Comparison of ENCODE assay signal across 8 cellular contexts in the genomic region with DNA sequence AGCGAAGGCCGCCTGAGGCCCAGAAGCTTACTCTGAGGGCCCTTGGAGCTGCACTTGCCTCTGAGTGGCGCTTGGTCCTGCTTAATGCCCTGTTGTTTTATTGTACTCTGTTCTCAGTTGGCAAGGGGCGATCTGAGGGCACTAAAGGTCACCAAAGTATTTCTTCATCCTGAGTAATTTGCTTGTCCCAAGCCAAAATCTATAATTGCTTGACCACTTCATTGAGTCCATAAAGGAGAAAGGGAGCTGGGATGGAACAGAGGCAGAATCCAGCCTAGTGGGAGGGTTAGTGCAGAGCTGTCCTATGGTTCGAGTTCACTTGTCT. TPM values are rescaled to one million over a fixed set of nuclear protein-coding genes. Genes with fewer than 3 reads are reported as not detected.
DNase-seq lines count a peak whose midpoint lies in the region; ATAC-seq and TF ChIP-seq lines count a peak whose summit lies in the region.

No MANE protein-coding gene starts in this region.

- DNase-seq in RWPE1 (ENCODE audit: low spot score) (no peak), epithelial cell of proximal tubule (ENCODE audit: low read depth) (no peak), sciatic nerve (ENCODE audit: low spot score) (no peak), NCI-H345 (lab: John Stamatoyannopoulos, UW) (no peak), iPS-NIHi7 (ENCODE audit: extremely low spot score) (no peak), mucosa of gallbladder (ENCODE audit: low spot score) (no peak)

- H3K27ac ChIP-seq in DOHH2 (ENCODE audit: low read depth, low read length) (no peak overlapping the region), RWPE1 (peak overlapping the region; percentile 98)

- peaks cover 12% of the 10 kb centered on the region for H4K20me1 ChIP-seq in DOHH2 (ENCODE audit: control insufficient read depth, insufficient read depth, low read depth, low read length)

- H3K27me3 ChIP-seq in DOHH2 (ENCODE audit: control insufficient read depth, low read length) = peaks cover 7% of the 10 kb centered on the region; the same call in 1 of the 2 replicates

- H3K36me3 ChIP-seq in DOHH2 (ENCODE audit: control insufficient read depth, low read length) = peaks cover 38% of the 10 kb centered on the region

- H3K4me2 ChIP-seq in DOHH2 (ENCODE audit: low read length) = peak overlapping the region; percentile 89

- H3K9me2 ChIP-seq in DOHH2 (replicated peaks; ENCODE audit: control insufficient read depth, low read length) = no peaks in the 10 kb centered on the region

- POLR2A ChIA-PET in RWPE1 (lab: Yijun Ruan, JAX; ENCODE audit: low non-redundant PET) = interaction anchor here (5.3 kb wide), 1 partner anchor 45 kb away, joined by 26 read pairs; no protein-coding TSS in a partner anchor

- CTCF ChIA-PET in RWPE1 (lab: Yijun Ruan, JAX) = interaction anchor here (0.7 to 17.7 kb wide), 9 partner anchors 8 to 203 kb away, joined by 3 to 622 read pairs (median 4); no protein-coding TSS in a partner anchor

- H3K4me1 ChIP-seq in DOHH2 (ENCODE audit: control insufficient read depth, low read length) = peaks cover 50% of the 10 kb centered on the region

- intact Hi-C loops in sciatic nerve (cut with DNase I) = no loop called here

- peaks cover 47% of the 10 kb centered on the region for H3K79me2 ChIP-seq in DOHH2 (ENCODE audit: control insufficient read depth, low read length)

- H3K4me3 ChIP-seq in DOHH2 (ENCODE audit: low read length) (peak overlapping the region; percentile 99), epithelial cell of proximal tubule (ENCODE audit: low read depth, low read length) (peak overlapping the region; percentile 66)

- H3F3A ChIP-seq in DOHH2 (ENCODE audit: control insufficient read depth, insufficient read depth) = peaks cover 2% of the 10 kb centered on the region; the same call in 1 of the 2 replicates

- ATAC-seq in sciatic nerve (peak; percentile 38), GM21367 (IDR thresholded peaks at IDR 0.05; ENCODE audit: unreplicated experiment) (no peak)

- no peak for TF ChIP-seq CTCF in DOHH2 (IDR thresholded peaks at IDR 0.05; ENCODE audit: low read depth, low read length, poor library complexity, severe bottlenecking)
- no peak for TF ChIP-seq CTCF in RWPE1 (conservative IDR thresholded peaks at IDR 0.05; ENCODE audit: low read depth)
- TF ChIP-seq CTCF in epithelial cell of proximal tubule (conservative IDR thresholded peaks at IDR 0.05; ENCODE audit: low read depth, low read length) = no peak

- no peaks in the 10 kb centered on the region for H3K9me3 ChIP-seq in DOHH2 (ENCODE audit: control insufficient read depth, insufficient read depth, low read length)

RNA-seq across cellular contexts. Expression of gene NUAK2, which starts 0.4 kb away (rescaled TPM):
- total RNA-seq in epithelial cell of proximal tubule (28.8 and 45.7 TPM in 2 replicates), sciatic nerve (4.7 TPM), mucosa of gallbladder (6.7 TPM)

RNA-seq across cellular contexts. Expression of gene KLHDC8A, which starts 34.8 kb away (rescaled TPM):
- 0.80 and 9.6 TPM in 2 replicates for total RNA-seq in epithelial cell of proximal tubule
- total RNA-seq in sciatic nerve = 17.4 TPM
- total RNA-seq in mucosa of gallbladder = 2.2 TPM
